In genomic region chr1:24529292-24529691, GRCh38 we compare ENCODE assay signal across 2 cellular contexts. TPM values are rescaled to one million over a fixed set of nuclear protein-coding genes. Genes with fewer than 3 reads are reported as not detected.
"Had no signal": no experiment of that assay in that cellular context is flagged by ENCODE, and none has a peak within 500 bp of the region (broad histone marks: within the 10 kb centered on the region; RNA-seq: fewer than 3 reads in every experiment).

No MANE protein-coding gene starts in this region.

RNA-seq across cellular contexts. Expression of gene NCMAP, which starts 26.6 kb away (rescaled TPM):
- total RNA-seq: activated T-helper 1 cell treated with anti-CD3 and anti-CD28 coated beads, Interleukin-12 subunit alpha, Interleukin-12 subunit beta, Interleukin-2, Interleukin-4 antibody, amounts not matched to agents 30 ng/mL and 10 ng/mL and 1 ng/mL, durations not matched to agents 14 hours and 24 hours and 36 hours; T-helper 1 cell treated with Interleukin-12 subunit alpha and Interleukin-12 subunit beta and Interleukin-4 antibody, amounts not matched to agents 30 ng/mL and 1 ng/mL, for 36 hours had no signal
